ENCODE assay signal across 16 cellular contexts in the genomic region with DNA sequence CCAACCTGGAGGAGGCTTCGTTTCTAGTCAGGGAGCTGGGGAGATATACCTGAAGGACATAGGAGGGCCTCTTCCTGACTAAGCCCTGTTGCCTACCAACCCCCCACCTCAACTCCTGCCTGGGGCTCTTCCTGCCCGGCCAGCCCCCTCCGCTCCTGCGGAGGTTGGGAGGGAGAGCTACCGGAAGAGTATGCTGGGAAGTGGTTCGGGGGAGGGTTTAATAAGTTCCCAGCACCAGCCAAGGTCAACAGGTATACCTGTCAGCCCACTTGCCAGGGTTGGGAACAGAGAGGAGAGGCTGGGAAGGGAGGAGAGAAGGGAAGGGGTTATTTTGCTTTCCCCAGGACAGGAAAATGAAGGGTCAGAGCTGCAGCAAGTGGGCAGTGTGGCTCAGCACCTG. TPM values are rescaled to one million over a fixed set of nuclear protein-coding genes. Genes with fewer than 3 reads are reported as not detected.
DNase-seq lines count a peak whose midpoint lies in the region; ATAC-seq and TF ChIP-seq lines count a peak whose summit lies in the region.
"Had no signal": no experiment of that assay in that cellular context is flagged by ENCODE, and none has a peak within 500 bp of the region (broad histone marks: within the 10 kb centered on the region; RNA-seq: fewer than 3 reads in every experiment).

No MANE protein-coding gene starts in this region.

- DNase-seq in HL-60 (ENCODE audit: low read depth in 1 of 2, low spot score in 1 of 2) = no peak
- no peak for DNase-seq in Panc1 (ENCODE audit: low read depth, low spot score)
- DNase-seq in iPS-NIHi11 (ENCODE audit: low spot score) = peak; percentile 53
- no peak for DNase-seq in stomach
- DNase-seq in kidney glomerular epithelial cell (lab: John Stamatoyannopoulos, UW) = no peak
- no peak for DNase-seq in superior temporal gyrus (ENCODE audit: extremely low spot score)
- DNase-seq: activated T-cell treated with anti-CD3 and anti-CD28 coated beads, Interleukin-2, amount 50 U/mL, for 1 hour; aorta; GM23248; Kasumi-1; stimulated activated CD4-positive, alpha-beta T cell treated with anti-CD3 and anti-CD28 coated beads, Interleukin-2, amount 100 ng/mL, for 48 hours; stimulated activated naive CD8-positive, alpha-beta T cell treated with anti-CD3 and anti-CD28 coated beads, Interleukin-15, amount 100 ng/mL, for 72 hours had no signal

- H3K4me1 ChIP-seq in Panc1 (ENCODE audit: control insufficient read depth, insufficient read depth, low read length) (peaks cover 38% of the 10 kb centered on the region), stomach (peaks cover 13 to 53% (median 45%) of the 10 kb centered on the region in 4 donors)

- no TSS peak for BruUV-seq in Panc1 (replicated peaks; lab: Mats Ljungman, UMichigan)

- CTCF ChIA-PET in Panc1 (lab: Charles Lee) = interaction anchor here (1.1 to 1.8 kb wide), 2 partner anchors 8 to 10 kb away, joined by 5 to 6 read pairs; no protein-coding TSS in a partner anchor

- H3K9me3 ChIP-seq in Panc1 (ENCODE audit: control insufficient read depth, insufficient read depth, low read depth, low read length) = no peaks in the 10 kb centered on the region
- H3K9me3 ChIP-seq in stomach = no peaks in the 10 kb centered on the region

- POLR2A ChIA-PET in Panc1 (lab: Charles Lee) = interaction anchor here (0.5 to 0.6 kb wide), 2 partner anchors 34 to 467 kb away, joined by 3 to 6 read pairs; no protein-coding TSS in a partner anchor

- intact Hi-C loops in Panc1 (cut with micrococcal nuclease; ENCODE audit: unreplicated experiment) = no loop called here
- intact Hi-C loops in stomach (cut with DNase I; ENCODE audit: low total_unique reads) = no loop called here

- ATAC-seq in Panc1 = no peak
- ATAC-seq in HG03175 (IDR thresholded peaks at IDR 0.05; ENCODE audit: unreplicated experiment) = no peak
- ATAC-seq: GM12878; stimulated activated naive CD8-positive, alpha-beta T cell treated with anti-CD3 and anti-CD28 coated beads, Interleukin-15, amount 100 ng/mL, for 72 hours had no signal

- in situ Hi-C loops in Panc1 (cut with HindIII; ENCODE audit: low pct_unique_long_range_greater_than_20kb, low sequenced_read_pairs) = no loop called here

- 10 to 41% (median 18%) methylated on average over 6 of the region's 6 CpGs for WGBS in stomach, 5 donors

- no peak for TF ChIP-seq EP300 in stomach (IDR thresholded peaks at IDR 0.05)

- H3K27ac ChIP-seq in HL-60 (replicated peaks) (peak overlapping the region; percentile 77), Panc1 (ENCODE audit: low read length) (peak overlapping the region; percentile 32), stomach (peak overlapping the region in 3 of 5 donors; percentile 33 to 82 (median 65))
- H3K27ac ChIP-seq: GM23248 had no signal

- H3K4me3 ChIP-seq in HL-60 (replicated peaks; ENCODE audit: insufficient read depth, low read length) (no peak overlapping the region), Panc1 (ENCODE audit: low read depth in 2 of 2, low read length in 2 of 2) (no peak overlapping the region), stomach (no peak overlapping the region)
- H3K4me3 ChIP-seq: GM12878, GM23248 had no signal

- peaks cover 5% of the 10 kb centered on the region for H3K27me3 ChIP-seq in HL-60 (ENCODE audit: insufficient read depth, poor library complexity, severe bottlenecking)
- no peaks in the 10 kb centered on the region for H3K27me3 ChIP-seq in Panc1 (ENCODE audit: control insufficient read depth, insufficient read depth, low read length)
- H3K27me3 ChIP-seq in stomach = peaks cover 10 to 71% (median 20%) of the 10 kb centered on the region in 3 donors

- TF ChIP-seq POLR2A in stomach (IDR thresholded peaks at IDR 0.05) = no peak

- no peaks in the 10 kb centered on the region for H3K36me3 ChIP-seq in Panc1 (ENCODE audit: control insufficient read depth, insufficient read depth, low read length)
- H3K36me3 ChIP-seq in stomach = no peaks in the 10 kb centered on the region
- H3K36me3 ChIP-seq: WERI-Rb-1 had no signal

- TF ChIP-seq CTCF in HL-60 (IDR thresholded peaks at IDR 0.05; ENCODE audit: insufficient read depth, low read length) (no peak), Panc1 (IDR thresholded peaks at IDR 0.05) (no peak), stomach (IDR thresholded peaks at IDR 0.05) (no peak)

RNA-seq across cellular contexts. Expression of a gene that starts 4.7 kb away (rescaled TPM):
- total RNA-seq in Panc1 (2021; ENCODE audit: unreplicated experiment) (45.7 TPM), stomach (100 to 1,000 TPM in 1 of 5 donors, 10 to 100 TPM in 2, 1 to 10 TPM in 1, under 1 TPM in 1; 0.58 to 279 (median 11.0) TPM)
- polyA plus RNA-seq in Panc1 (2012; ENCODE audit: insufficient read length) = 80.3 TPM
- polyA plus RNA-seq in stomach = 10 to 100 TPM in 1 of 3 donors, 1 to 10 TPM in 2; 5.0 to 20.9 (median 9.5) TPM
- total RNA-seq: GM12878, GM23248, progenitor cell of endocrine pancreas had no signal
- polyA plus RNA-seq: GM23248 had no signal

RNA-seq across cellular contexts. Expression of a gene that starts 5.5 kb away (rescaled TPM):
- total RNA-seq in Panc1 (2021; ENCODE audit: unreplicated experiment) (44.8 TPM), stomach (1,000 to 10,000 TPM in 1 of 5 donors, 100 to 1,000 TPM in 1, 10 to 100 TPM in 3; 26.4 to 1,091 (median 72.1) TPM)
- polyA plus RNA-seq in Panc1 (2012; ENCODE audit: insufficient read length) = 61.7 TPM
- 10 to 100 TPM; 28.1 to 53.5 (median 30.8) TPM for polyA plus RNA-seq in stomach

RNA-seq across cellular contexts. Expression of a gene that starts 23.7 kb away (rescaled TPM):
- total RNA-seq in Panc1 (2021; ENCODE audit: unreplicated experiment) = not detected
- polyA plus RNA-seq in Panc1 (2012; ENCODE audit: insufficient read length) = not detected
- total RNA-seq in stomach = not detected
- polyA plus RNA-seq in stomach = under 1 TPM; 0.03 to 0.31 (median 0.25) TPM
- total RNA-seq: aorta, GM12878, GM23248, progenitor cell of endocrine pancreas had no signal
- polyA plus RNA-seq: aorta, GM12878, GM23248 had no signal

RNA-seq across cellular contexts. Expression of a gene that starts 33.7 kb away (rescaled TPM):
- total RNA-seq in Panc1 (2021; ENCODE audit: unreplicated experiment) = 1.6 TPM
- 3.1 TPM for polyA plus RNA-seq in Panc1 (2012; ENCODE audit: insufficient read length)
- 1 to 10 TPM in 1 of 5 donors, under 1 TPM in 2, not detected in 2; 0.89 to 4.3 (median 0.92) TPM for total RNA-seq in stomach
- 10 to 100 TPM in 1 of 3 donors, 1 to 10 TPM in 1, under 1 TPM in 1; 0.88 to 14.1 (median 3.5) TPM for polyA plus RNA-seq in stomach
- polyA plus RNA-seq: GM23248 had no signal

RNA-seq across cellular contexts. Expression of a gene that starts 36.9 kb away (rescaled TPM):
- total RNA-seq in Panc1 (2021; ENCODE audit: unreplicated experiment) = 2.4 TPM
- polyA plus RNA-seq in Panc1 (2012; ENCODE audit: insufficient read length) = 4.6 TPM
- 1 to 10 TPM in 2 of 5 donors, under 1 TPM in 1, not detected in 2; 0.45 to 9.0 (median 2.9) TPM for total RNA-seq in stomach
- polyA plus RNA-seq in stomach = 10 to 100 TPM in 2 of 3 donors, 1 to 10 TPM in 1; 5.3 to 16.6 (median 13.0) TPM
- total RNA-seq: GM12878, GM23248 had no signal
- polyA plus RNA-seq: GM12878, GM23248 had no signal
